ENCODE assay signal across 20 cellular contexts in the genomic region with DNA sequence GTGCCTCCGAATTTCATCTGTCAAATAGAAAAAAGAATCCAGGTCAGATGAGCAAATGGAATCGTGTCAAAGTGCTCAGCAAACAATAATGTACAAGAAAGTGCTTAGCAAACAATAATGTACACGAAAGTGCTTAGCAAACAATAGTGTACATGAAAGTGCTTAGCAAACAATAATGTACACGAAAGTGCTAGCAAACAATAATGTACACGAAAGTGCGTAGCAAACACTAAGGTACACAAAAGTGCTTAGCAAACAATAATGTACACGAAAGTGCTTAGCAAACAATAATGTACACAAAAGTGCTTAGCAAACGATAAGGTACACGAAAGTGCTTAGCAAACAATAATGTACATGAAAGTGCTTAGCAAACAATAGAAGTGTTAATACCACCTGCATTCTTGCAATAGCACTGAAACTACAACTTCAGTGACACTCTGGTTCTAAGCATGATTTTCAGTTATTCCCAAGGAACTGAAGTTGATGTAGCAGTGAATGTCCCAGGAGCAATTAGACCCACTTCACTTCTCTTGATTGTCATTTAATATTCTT. TPM values are rescaled to one million over a fixed set of nuclear protein-coding genes. Genes with fewer than 3 reads are reported as not detected.
"Had no signal": no experiment of that assay in that cellular context is flagged by ENCODE, and none has a peak within 500 bp of the region (broad histone marks: within the 10 kb centered on the region; RNA-seq: fewer than 3 reads in every experiment).

No MANE protein-coding gene starts in this region.

- ATAC-seq: Panc1, T-helper 17 cell had no signal

- H3K9me3 ChIP-seq: SK-N-SH had no signal

- H3K27ac ChIP-seq: RWPE1 had no signal

- H3K4me2 ChIP-seq: SK-N-SH had no signal

- DNase-seq: Kasumi-1, KG1, NCI-H1092, NCI-H1105 treated with DMSO at 0.1 percent for 48 hours, NCI-H1417 treated with DMSO at 0.1 percent for 48 hours, NCI-H146, NCI-H1694 treated with DMSO at 0.1 percent for 48 hours, NCI-H1930, NCI-H2081, NCI-H2107, NCI-H2227 treated with DMSO at 0.1 percent for 48 hours, NCI-H524, NCI-H526 treated with DMSO at 0.1 percent for 48 hours, SHP77, SK-N-SH, SW 1271, T-helper 1 cell, T-helper 17 cell had no signal

- H3K9ac ChIP-seq: SK-N-SH had no signal

RNA-seq across cellular contexts. Expression of a gene that starts 33.4 kb away (rescaled TPM):
- polyA plus RNA-seq: SK-N-SH had no signal
